Comparison of ENCODE assay signal across 8 cellular contexts in genomic region chr18:12990128-12990485, GRCh38. TPM values are rescaled to one million over a fixed set of nuclear protein-coding genes. Genes with fewer than 3 reads are reported as not detected.
DNase-seq lines count a peak whose midpoint lies in the region; ATAC-seq, FAIRE-seq and TF ChIP-seq lines count a peak whose summit lies in the region.

No MANE protein-coding gene starts in this region.

- peak overlapping the region; percentile 99 for H3K4me3 Mint-ChIP-seq in activated CD4-positive, alpha-beta T cell treated with anti-CD3 and anti-CD28 coated beads, Interleukin-2, amount 10 ng/mL, durations not matched to agents 7 days and 5 days

- DNase-seq in SIG-M5 treated with dmso at 0.1 percent for 504 hours (lab: John Stamatoyannopoulos, UW; ENCODE audit: unreplicated experiment) (peak; percentile 37), SIG-M5 (lab: John Stamatoyannopoulos, UW) (no peak), hepatocyte (ENCODE audit: low spot score) (no peak), small intestine (no peak)
- DNase-seq in activated CD4-positive, alpha-beta T cell treated with anti-CD3 and anti-CD28 coated beads, Interleukin-2, amount 10 ng/mL, durations not matched to agents 7 days and 5 days: peak; percentile 46
- DNase-seq in stimulated activated naive CD8-positive, alpha-beta T cell treated with anti-CD3 and anti-CD28 coated beads, Interleukin-15, Interleukin-2, amounts not matched to agents 100 U/mL and 50 U/mL, for 24 hours: peak; percentile 63

- no peak for TF ChIP-seq CTCF in hepatocyte (IDR thresholded peaks at IDR 0.05; ENCODE audit: poor library complexity)

- FAIRE-seq in small intestine (lab: Jason Lieb, UNC): no peak

- H3K9me2 ChIP-seq in hepatocyte (replicated peaks; ENCODE audit: insufficient read depth): no peaks in the 10 kb centered on the region

- H2AFZ ChIP-seq in hepatocyte: peak overlapping the region; percentile 63

- POLR2A ChIA-PET in activated CD4-positive, alpha-beta T cell treated with anti-CD3 and anti-CD28 coated beads, Interleukin-2, amount 10 ng/mL, durations not matched to agents 7 days and 5 days (lab: Charles Lee): no interaction called here

- peaks cover 10% of the 10 kb centered on the region for H3K4me1 ChIP-seq in hepatocyte (ENCODE audit: insufficient read depth)
- H3K4me1 ChIP-seq in small intestine (ENCODE audit: control insufficient read depth in 2 of 2, insufficient read depth in 1 of 2, low read depth in 1 of 2, low read length in 1 of 2): peaks cover 0 to 6% of the 10 kb centered on the region in 2 donors

- H3K27me3 ChIP-seq in hepatocyte: no peaks in the 10 kb centered on the region
- H3K27me3 ChIP-seq in small intestine (ENCODE audit: control insufficient read depth in 2 of 2, insufficient read depth in 2 of 2, low read length in 2 of 2): no peaks in the 10 kb centered on the region

- H3K36me3 ChIP-seq in hepatocyte (replicated peaks; ENCODE audit: insufficient read depth, low read depth): no peaks in the 10 kb centered on the region
- H3K36me3 ChIP-seq in small intestine (ENCODE audit: control insufficient read depth in 2 of 2, insufficient read depth in 2 of 2, low read length in 2 of 2): no peaks in the 10 kb centered on the region

- H3K79me2 ChIP-seq in hepatocyte: peaks cover 29% of the 10 kb centered on the region

- peaks cover 22% of the 10 kb centered on the region for H3K4me1 Mint-ChIP-seq in activated CD4-positive, alpha-beta T cell treated with anti-CD3 and anti-CD28 coated beads, Interleukin-2, amount 10 ng/mL, durations not matched to agents 7 days and 5 days

- peaks cover 9% of the 10 kb centered on the region for H4K20me1 ChIP-seq in hepatocyte (ENCODE audit: insufficient read depth, poor library complexity, severe bottlenecking)

- peak overlapping the region; percentile 47 for H3K27ac ChIP-seq in hepatocyte
- H3K27ac ChIP-seq in small intestine (ENCODE audit: low read depth in 1 of 2, low read length in 1 of 2): no peak overlapping the region

- H3K27ac Mint-ChIP-seq in activated CD4-positive, alpha-beta T cell treated with anti-CD3 and anti-CD28 coated beads, Interleukin-2, amount 10 ng/mL, durations not matched to agents 7 days and 5 days: peak overlapping the region; percentile 95

- CTCF ChIA-PET in activated CD4-positive, alpha-beta T cell treated with anti-CD3 and anti-CD28 coated beads, Interleukin-2, amount 10 ng/mL, durations not matched to agents 7 days and 5 days (lab: Charles Lee): interaction anchor here (1.2 kb wide), 1 partner anchor 12 kb away, joined by 3 read pairs; no protein-coding TSS in a partner anchor

- 75% methylated on average over 2 of the region's 2 CpGs for WGBS in hepatocyte (ENCODE audit: low lambda C conversion rate, missing lambda C conversion rate)
- WGBS in small intestine, 3 donors: 45 to 60% (median 51%) methylated on average over 2 of the region's 2 CpGs

- H3K27me3 Mint-ChIP-seq in activated CD4-positive, alpha-beta T cell treated with anti-CD3 and anti-CD28 coated beads, Interleukin-2, amount 10 ng/mL, durations not matched to agents 7 days and 5 days: no peaks in the 10 kb centered on the region

- H3K9me3 Mint-ChIP-seq in activated CD4-positive, alpha-beta T cell treated with anti-CD3 and anti-CD28 coated beads, Interleukin-2, amount 10 ng/mL, durations not matched to agents 7 days and 5 days: no peaks in the 10 kb centered on the region

- peak overlapping the region; percentile 75 for H3K4me2 ChIP-seq in hepatocyte

- peaks cover 14% of the 10 kb centered on the region for H3K36me3 Mint-ChIP-seq in activated CD4-positive, alpha-beta T cell treated with anti-CD3 and anti-CD28 coated beads, Interleukin-2, amount 10 ng/mL, durations not matched to agents 7 days and 5 days (ENCODE audit: low read depth)

- H3K9me3 ChIP-seq in hepatocyte (ENCODE audit: low read depth): no peaks in the 10 kb centered on the region
- H3K9me3 ChIP-seq in small intestine (ENCODE audit: control insufficient read depth, low read depth): no peaks in the 10 kb centered on the region

- ATAC-seq in stimulated activated naive CD8-positive, alpha-beta T cell treated with anti-CD3 and anti-CD28 coated beads, Interleukin-15, Interleukin-2, amounts not matched to agents 100 U/mL and 50 U/mL, for 24 hours: no peak
- ATAC-seq in GM19463 (IDR thresholded peaks at IDR 0.05; ENCODE audit: unreplicated experiment) (no peak), GM19023 (IDR thresholded peaks at IDR 0.05; ENCODE audit: unreplicated experiment) (no peak)

- H3K4me3 ChIP-seq in hepatocyte (peak overlapping the region; percentile 32), small intestine (ENCODE audit: low read depth in 1 of 2, low read length in 2 of 2) (no peak overlapping the region)

RNA-seq across cellular contexts. Expression of gene CEP192, which starts 1.1 kb away (rescaled TPM):
- total RNA-seq in activated CD4-positive, alpha-beta T cell treated with anti-CD3 and anti-CD28 coated beads, Interleukin-2, amount 10 ng/mL, durations not matched to agents 7 days and 5 days: 10 to 100 TPM; 52.3 to 55.1 TPM
- 16.5 and 17.4 TPM in 2 replicates for total RNA-seq in hepatocyte
- polyA plus RNA-seq in hepatocyte: 7.9 and 9.8 TPM in 2 replicates
- 10 to 100 TPM in 2 of 3 donors, 1 to 10 TPM in 1; 9.6 to 13.5 (median 11.3) TPM for polyA plus RNA-seq in small intestine

RNA-seq across cellular contexts. Expression of gene SEH1L, which starts 42.3 kb away (rescaled TPM):
- total RNA-seq in activated CD4-positive, alpha-beta T cell treated with anti-CD3 and anti-CD28 coated beads, Interleukin-2, amount 10 ng/mL, durations not matched to agents 7 days and 5 days: 10 to 100 TPM; 50.5 to 54.3 TPM
- 25.8 and 27.7 TPM in 2 replicates for total RNA-seq in hepatocyte
- 19.1 and 24.0 TPM in 2 replicates for polyA plus RNA-seq in hepatocyte
- polyA plus RNA-seq in small intestine: 10 to 100 TPM; 15.2 to 19.8 (median 16.2) TPM

Comparison
In these comparisons a context has a peak if more than half of its experiments do, and no peak if none do; other contexts are left out.
1. DNase-seq: peak in SIG-M5 treated with dmso at 0.1 percent for 504 hours (single experiment), activated CD4-positive, alpha-beta T cell treated with anti-CD3 and anti-CD28 coated beads, Interleukin-2, amount 10 ng/mL, durations not matched to agents 7 days and 5 days (single experiment) and stimulated activated naive CD8-positive, alpha-beta T cell treated with anti-CD3 and anti-CD28 coated beads, Interleukin-15, Interleukin-2, amounts not matched to agents 100 U/mL and 50 U/mL, for 24 hours (single experiment); none in SIG-M5 (single experiment), hepatocyte (single experiment) and small intestine (single experiment).